8 cellular contexts compared by ENCODE assay signal in genomic region chr11:77191823-77192495, GRCh38.
DNase-seq lines count a peak whose midpoint lies in the region; ATAC-seq, FAIRE-seq and TF ChIP-seq lines count a peak whose summit lies in the region.

No MANE protein-coding gene starts in this region.

- TF ChIP-seq EP300 in A549 (IDR thresholded peaks at IDR 0.05), result no peak

- no peaks in the 10 kb centered on the region for H3K4me1 Mint-ChIP-seq in activated T-cell treated with anti-CD3 and anti-CD28 coated beads, Interleukin-2, amount 50 U/mL, for 4 hours (ENCODE audit: low read depth)
- peaks cover 21% of the 10 kb centered on the region for H3K4me1 Mint-ChIP-seq in glutamatergic neuron (ENCODE audit: low read depth, unreplicated experiment)

- no peaks in the 10 kb centered on the region for H3K9me3 ChIP-seq in A549

- peak; percentile 99 for TF ChIP-seq CTCF in A549 (IDR thresholded peaks at IDR 0.05)
- peak; percentile 34 for TF ChIP-seq CTCF in glutamatergic neuron (IDR thresholded peaks at IDR 0.05; ENCODE audit: partially characterized antibody, unreplicated experiment)

- peak; percentile 88 to 97 for ATAC-seq in A549
- ATAC-seq in activated T-cell treated with anti-CD3 and anti-CD28 coated beads, Interleukin-2, amount 50 U/mL, for 4 hours, result peak; percentile 62 to 84
- ATAC-seq in HG02588 (IDR thresholded peaks at IDR 0.05; ENCODE audit: unreplicated experiment), result no peak
- ATAC-seq in HG02571 (IDR thresholded peaks at IDR 0.05; ENCODE audit: unreplicated experiment), result no peak

- peak overlapping the region; percentile 53 for H3K4me3 ChIP-seq in A549

- CTCF ChIA-PET in A549 (lab: Yijun Ruan, JAX), result interaction anchor here (0.6 to 10.8 kb wide), 35 partner anchors 10 to 428 kb away, joined by 3 to 161 read pairs (median 4); partner anchors contain the start of genes MYO7A and PAK1

- H3K4me1 ChIP-seq in A549, result no peaks in the 10 kb centered on the region

- 26% methylated on average over 16 of the region's 27 CpGs for WGBS in A549 (ENCODE audit: missing lambda C conversion rate)

- H3K27me3 Mint-ChIP-seq in activated T-cell treated with anti-CD3 and anti-CD28 coated beads, Interleukin-2, amount 50 U/mL, for 4 hours (ENCODE audit: low read depth), result peaks cover 2% of the 10 kb centered on the region
- peaks cover 10% of the 10 kb centered on the region for H3K27me3 Mint-ChIP-seq in glutamatergic neuron (ENCODE audit: unreplicated experiment)

- POLR2A ChIA-PET in A549 (lab: Yijun Ruan, JAX), result no interaction called here

- no peak overlapping the region for H3K4me3 Mint-ChIP-seq in activated T-cell treated with anti-CD3 and anti-CD28 coated beads, Interleukin-2, amount 50 U/mL, for 4 hours
- H3K4me3 Mint-ChIP-seq in glutamatergic neuron (ENCODE audit: unreplicated experiment), result no peak overlapping the region

- H3K9me3 Mint-ChIP-seq in activated T-cell treated with anti-CD3 and anti-CD28 coated beads, Interleukin-2, amount 50 U/mL, for 4 hours, result no peaks in the 10 kb centered on the region
- peaks cover 10% of the 10 kb centered on the region for H3K9me3 Mint-ChIP-seq in glutamatergic neuron (ENCODE audit: unreplicated experiment)

- TF ChIP-seq RAD21 in A549 (conservative IDR thresholded peaks at IDR 0.05 in 1 of 2, IDR thresholded peaks at IDR 0.05 in 1 of 2), result peak; percentile 93 to 96

- peak overlapping the region; percentile 83 to 95 for H3K27ac ChIP-seq in A549

- FAIRE-seq in A549 (lab: Jason Lieb, UNC) (peak; percentile 96), GM18507 (lab: Jason Lieb, UNC) (peak; percentile 80)

- peak; percentile 71 for TF ChIP-seq POLR2A in A549 (IDR thresholded peaks at IDR 0.05; ENCODE audit: low read length)

- no peak overlapping the region for H3K27ac Mint-ChIP-seq in glutamatergic neuron (ENCODE audit: unreplicated experiment)

- H3K36me3 Mint-ChIP-seq in activated T-cell treated with anti-CD3 and anti-CD28 coated beads, Interleukin-2, amount 50 U/mL, for 4 hours (ENCODE audit: insufficient read depth), result no peaks in the 10 kb centered on the region
- no peaks in the 10 kb centered on the region for H3K36me3 Mint-ChIP-seq in glutamatergic neuron (ENCODE audit: unreplicated experiment)

- H3K4me2 ChIP-seq in A549, result peak overlapping the region; percentile 90

- peak; percentile 94 to 95 for DNase-seq in A549 (ENCODE audit: low read depth in 1 of 2, low spot score in 1 of 2)
- peak; percentile 46 for DNase-seq in GM18507 (ENCODE audit: extremely low spot score, insufficient read length, low read depth)
- peak; percentile 53 for DNase-seq in NCI-H748 treated with DMSO at 0.1 percent for 48 hours (lab: John Stamatoyannopoulos, UW)
- peak; percentile 30 for DNase-seq in activated T-cell treated with anti-CD3 and anti-CD28 coated beads, Interleukin-2, amount 50 U/mL, for 4 hours
- DNase-seq in glutamatergic neuron, result peak; percentile 54
- DNase-seq in stimulated activated CD4-positive, alpha-beta T cell treated with anti-CD3 and anti-CD28 coated beads, Interleukin-12 subunit alpha, Interleukin-12 subunit beta, amount 100 ng/mL, for 48 hours (ENCODE audit: low read depth in 2 of 3, low spot score in 1 of 3), result peak; percentile 43 to 58 (median 46)

TF ChIP-seq in A549, 52 proteins besides CTCF, POLR2A, EP300 and RAD21:
- TF ChIP-seq FOXS1 (CRISPR knock-in tag; IDR thresholded peaks at IDR 0.05), result no peak
- TF ChIP-seq PHF8 (IDR thresholded peaks at IDR 0.05; ENCODE audit: borderline replicate concordance, low read depth), result peak; percentile 78; the same call in 1 of the 2 replicates
- TF ChIP-seq HMGXB4 (CRISPR knock-in tag; IDR thresholded peaks at IDR 0.05; ENCODE audit: borderline replicate concordance), result peak; percentile 49; the same call in 1 of the 2 replicates
- TF ChIP-seq RARB (CRISPR knock-in tag; IDR thresholded peaks at IDR 0.05), result no peak
- no peak for TF ChIP-seq KDM1A (IDR thresholded peaks at IDR 0.05; ENCODE audit: low read depth)
- TF ChIP-seq CEBPB (IDR thresholded peaks at IDR 0.05), result no peak
- peak; percentile 98 for TF ChIP-seq SMC3 (IDR thresholded peaks at IDR 0.05)
- TF ChIP-seq MAX (IDR thresholded peaks at IDR 0.05), result peak; percentile 96
- TF ChIP-seq JUN (IDR thresholded peaks at IDR 0.05), result peak in 1 of 2 experiments; percentile 47; a peak in 1 of 5 replicates
- 0 out of 2 replicates have a peak, but pooled peaks have one; percentile 37 for TF ChIP-seq RFX5 (IDR thresholded peaks at IDR 0.05)
- peak; percentile 54; the same call in 1 of the 2 replicates for TF ChIP-seq MYC (IDR thresholded peaks at IDR 0.05; ENCODE audit: borderline replicate concordance, low read length)
- TF ChIP-seq E2F6 (IDR thresholded peaks at IDR 0.05; ENCODE audit: borderline replicate concordance, low read depth), result peak; percentile 67

Comparison
In these comparisons a context has a peak if more than half of its experiments do, and no peak if none do; other contexts are left out.
1. ATAC-seq: peak in A549 (2 of 2) and activated T-cell treated with anti-CD3 and anti-CD28 coated beads, Interleukin-2, amount 50 U/mL, for 4 hours (2 of 2); none in HG02588 (single experiment) and HG02571 (single experiment).
2. DNase-seq: peak in every context shown above with its lines; median percentile 94 in A549; 54 in glutamatergic neuron; 53 in NCI-H748 treated with DMSO at 0.1 percent for 48 hours; 46 in GM18507; 46 in stimulated activated CD4-positive, alpha-beta T cell treated with anti-CD3 and anti-CD28 coated beads, Interleukin-12 subunit alpha, Interleukin-12 subunit beta, amount 100 ng/mL, for 48 hours; 30 in activated T-cell treated with anti-CD3 and anti-CD28 coated beads, Interleukin-2, amount 50 U/mL, for 4 hours.